11 cellular contexts compared by ENCODE assay signal in genomic region chr11:59692915-59693314, GRCh38. TPM values are rescaled to one million over a fixed set of nuclear protein-coding genes. Genes with fewer than 3 reads are reported as not detected.
"Had no signal": no experiment of that assay in that cellular context is flagged by ENCODE, and none has a peak within 500 bp of the region (broad histone marks: within the 10 kb centered on the region; RNA-seq: fewer than 3 reads in every experiment).

No MANE protein-coding gene starts in this region.

- H2AFZ ChIP-seq: GM23248, GM23338 had no signal

- H3K4me2 ChIP-seq: GM23338 had no signal

- H3K27ac ChIP-seq: GM23248 had no signal

- H3K4me1 ChIP-seq: HAP-1 had no signal

- H3K9me3 ChIP-seq: HAP-1 had no signal

- H3K4me3 ChIP-seq: GM23248, GM23338, HAP-1 had no signal

- H3K36me3 ChIP-seq: HAP-1 had no signal

- ATAC-seq: GM23338 had no signal

- FAIRE-seq: H1, H54 had no signal

- H3K9ac ChIP-seq: GM23248 had no signal

- DNase-seq: GM23248, GOT3, H7, H9, HCEC 1CT, HFFc6 had no signal

RNA-seq across cellular contexts. Expression of gene OR10V1, which starts 20.7 kb away (rescaled TPM):
- total RNA-seq: GM23248, GM23338, H1, H4, H7, H9, HFFc6 had no signal
- polyA plus RNA-seq: GM23248, GM23338, H1 had no signal
